Comparison of ENCODE assay signal across 1 cellular context in the genomic region with DNA sequence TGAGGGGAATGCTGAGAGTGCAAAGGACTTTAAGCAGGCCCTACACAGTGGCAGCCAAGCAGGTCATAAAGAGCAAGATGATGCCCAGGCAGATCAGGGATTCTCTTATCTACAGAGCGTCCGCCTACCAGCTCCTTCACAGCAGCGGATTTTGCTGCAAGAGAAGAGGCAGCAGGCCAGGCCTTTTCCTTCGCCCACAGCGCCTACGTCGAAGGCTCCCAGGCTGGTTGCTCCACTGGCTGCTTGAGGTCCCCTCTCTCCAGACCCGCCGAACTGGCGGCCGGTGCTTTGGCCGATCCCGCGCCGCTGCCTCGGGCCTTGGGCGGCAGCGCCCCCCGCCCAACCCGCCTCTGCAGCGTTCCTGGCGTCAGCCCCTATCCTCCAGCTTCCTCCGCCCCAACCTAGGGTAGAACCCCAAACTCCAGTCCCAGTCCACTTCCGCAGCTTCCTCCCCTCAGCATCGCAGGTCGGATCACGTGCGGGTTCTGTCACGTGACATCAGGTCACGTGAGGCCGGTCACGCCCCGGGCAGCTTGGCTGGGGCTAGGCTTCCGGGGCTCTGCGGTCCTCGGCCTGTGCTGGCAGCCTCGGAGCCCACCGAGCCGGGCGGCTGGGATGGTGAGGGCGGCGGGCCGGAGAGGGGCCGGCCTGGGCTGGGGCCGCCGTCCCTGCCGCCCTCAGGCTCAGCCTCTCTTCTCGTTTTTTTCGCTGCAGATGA.
A peak's percentile ranks its signal among the peaks of the same experiment; 100 is the strongest.
TF ChIP-seq lines count a peak whose summit lies in the region.
"Not testable (repeated sequence)": the region's sequence is repeated elsewhere in the genome, so short reads cannot be mapped to it uniquely, and the experiment has no call there.

A gene with protein sequence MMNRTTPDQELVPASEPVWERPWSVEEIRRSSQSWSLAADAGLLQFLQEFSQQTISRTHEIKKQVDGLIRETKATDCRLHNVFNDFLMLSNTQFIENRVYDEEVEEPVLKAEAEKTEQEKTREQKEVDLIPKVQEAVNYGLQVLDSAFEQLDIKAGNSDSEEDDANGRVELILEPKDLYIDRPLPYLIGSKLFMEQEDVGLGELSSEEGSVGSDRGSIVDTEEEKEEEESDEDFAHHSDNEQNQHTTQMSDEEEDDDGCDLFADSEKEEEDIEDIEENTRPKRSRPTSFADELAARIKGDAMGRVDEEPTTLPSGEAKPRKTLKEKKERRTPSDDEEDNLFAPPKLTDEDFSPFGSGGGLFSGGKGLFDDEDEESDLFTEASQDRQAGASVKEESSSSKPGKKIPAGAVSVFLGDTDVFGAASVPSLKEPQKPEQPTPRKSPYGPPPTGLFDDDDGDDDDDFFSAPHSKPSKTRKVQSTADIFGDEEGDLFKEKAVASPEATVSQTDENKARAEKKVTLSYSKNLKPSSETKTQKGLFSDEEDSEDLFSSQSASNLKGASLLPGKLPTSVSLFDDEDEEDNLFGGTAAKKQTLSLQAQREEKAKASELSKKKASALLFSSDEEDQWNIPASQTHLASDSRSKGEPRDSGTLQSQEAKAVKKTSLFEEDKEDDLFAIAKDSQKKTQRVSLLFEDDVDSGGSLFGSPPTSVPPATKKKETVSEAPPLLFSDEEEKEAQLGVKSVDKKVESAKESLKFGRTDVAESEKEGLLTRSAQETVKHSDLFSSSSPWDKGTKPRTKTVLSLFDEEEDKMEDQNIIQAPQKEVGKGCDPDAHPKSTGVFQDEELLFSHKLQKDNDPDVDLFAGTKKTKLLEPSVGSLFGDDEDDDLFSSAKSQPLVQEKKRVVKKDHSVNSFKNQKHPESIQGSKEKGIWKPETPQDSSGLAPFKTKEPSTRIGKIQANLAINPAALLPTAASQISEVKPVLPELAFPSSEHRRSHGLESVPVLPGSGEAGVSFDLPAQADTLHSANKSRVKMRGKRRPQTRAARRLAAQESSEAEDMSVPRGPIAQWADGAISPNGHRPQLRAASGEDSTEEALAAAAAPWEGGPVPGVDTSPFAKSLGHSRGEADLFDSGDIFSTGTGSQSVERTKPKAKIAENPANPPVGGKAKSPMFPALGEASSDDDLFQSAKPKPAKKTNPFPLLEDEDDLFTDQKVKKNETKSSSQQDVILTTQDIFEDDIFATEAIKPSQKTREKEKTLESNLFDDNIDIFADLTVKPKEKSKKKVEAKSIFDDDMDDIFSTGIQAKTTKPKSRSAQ (N-terminal part only) (plus strand): TSS at position 564 of the 718 bp plus-strand sequence. CDS start 52 bp downstream, at position 616.

TF ChIP-seq in HepG2, 621 proteins besides CTCF, POLR2A, EP300 and RAD21 (continued from another document and continues in another):
- TF ChIP-seq, protein P1, sequence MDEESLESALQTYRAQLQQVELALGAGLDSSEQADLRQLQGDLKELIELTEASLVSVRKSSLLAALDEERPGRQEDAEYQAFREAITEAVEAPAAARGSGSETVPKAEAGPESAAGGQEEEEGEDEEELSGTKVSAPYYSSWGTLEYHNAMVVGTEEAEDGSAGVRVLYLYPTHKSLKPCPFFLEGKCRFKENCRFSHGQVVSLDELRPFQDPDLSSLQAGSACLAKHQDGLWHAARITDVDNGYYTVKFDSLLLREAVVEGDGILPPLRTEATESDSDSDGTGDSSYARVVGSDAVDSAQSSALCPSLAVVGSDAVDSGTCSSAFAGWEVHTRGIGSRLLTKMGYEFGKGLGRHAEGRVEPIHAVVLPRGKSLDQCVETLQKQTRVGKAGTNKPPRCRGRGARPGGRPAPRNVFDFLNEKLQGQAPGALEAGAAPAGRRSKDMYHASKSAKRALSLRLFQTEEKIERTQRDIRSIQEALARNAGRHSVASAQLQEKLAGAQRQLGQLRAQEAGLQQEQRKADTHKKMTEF (CRISPR knock-in tag; IDR thresholded peaks at IDR 0.05) = peak; percentile 85
- TF ChIP-seq KLF11 (CRISPR knock-in tag; IDR thresholded peaks at IDR 0.05) (peak; percentile 83; the same call in 1 of the 2 replicates), HDAC2 (CRISPR knock-in tag; IDR thresholded peaks at IDR 0.05) (peak; percentile 98), ZNF264 (CRISPR knock-in tag; IDR thresholded peaks at IDR 0.05) (0 out of 2 replicates have a peak, but pooled peaks have one; percentile 37), ZNF891 (CRISPR knock-in tag; IDR thresholded peaks at IDR 0.05) (peak; percentile 51; the same call in 1 of the 2 replicates), ARID2 (CRISPR knock-in tag; IDR thresholded peaks at IDR 0.05; ENCODE audit: borderline replicate concordance) (0 out of 2 replicates have a peak, but pooled peaks have one; percentile 62), HBP1 (CRISPR knock-in tag; IDR thresholded peaks at IDR 0.05; ENCODE audit: low read depth) (0 out of 2 replicates have a peak, but pooled peaks have one; percentile 89), RFXAP (CRISPR knock-in tag; IDR thresholded peaks at IDR 0.05; ENCODE audit: borderline replicate concordance) (peak; percentile 64; the same call in 1 of the 2 replicates), PHF8 (CRISPR knock-in tag; IDR thresholded peaks at IDR 0.05) (peak; percentile 84), ZNF766 (CRISPR knock-in tag; IDR thresholded peaks at IDR 0.05; ENCODE audit: borderline replicate concordance) (peak; percentile 84; the same call in 1 of the 2 replicates), HDAC1 (CRISPR knock-in tag; IDR thresholded peaks at IDR 0.05) (peak; percentile 98), IRF2 (CRISPR knock-in tag; IDR thresholded peaks at IDR 0.05) (peak; percentile 92), ZNF629 (CRISPR knock-in tag; conservative IDR thresholded peaks at IDR 0.05) (0 out of 2 replicates have a peak, but pooled peaks have one; percentile 22), SALL1 (CRISPR knock-in tag; IDR thresholded peaks at IDR 0.05) (peak; percentile 79), MAX (IDR thresholded peaks at IDR 0.05) (peak; percentile 86), HNF4G (IDR thresholded peaks at IDR 0.05; ENCODE audit: borderline replicate concordance, low read depth, low read length) (peak; percentile 11; the same call in 1 of the 2 replicates), ZNF761 (CRISPR knock-in tag; conservative IDR thresholded peaks at IDR 0.05) (peak; percentile 76; the same call in 1 of the 2 replicates), ZNF362 (CRISPR knock-in tag; IDR thresholded peaks at IDR 0.05; ENCODE audit: borderline replicate concordance) (peak; percentile 41; the same call in 1 of the 2 replicates), SP4 (CRISPR knock-in tag; IDR thresholded peaks at IDR 0.05) (peak; percentile 53; the same call in 1 of the 2 replicates), SIN3A (IDR thresholded peaks at IDR 0.05; ENCODE audit: borderline replicate concordance, low read depth, low read length) (peak; percentile 84; the same call in 1 of the 2 replicates), ZNF776 (CRISPR knock-in tag; IDR thresholded peaks at IDR 0.05) (peak; percentile 84; the same call in 1 of the 2 replicates), ZSCAN21 (CRISPR knock-in tag; IDR thresholded peaks at IDR 0.05; ENCODE audit: borderline replicate concordance) (0 out of 2 replicates have a peak, but pooled peaks have one; percentile 61), ARNT2 (CRISPR knock-in tag; IDR thresholded peaks at IDR 0.05; ENCODE audit: low read depth) (peak; percentile 61; the same call in 1 of the 2 replicates), ETV6 (CRISPR knock-in tag; conservative IDR thresholded peaks at IDR 0.05) (peak; percentile 70; the same call in 1 of the 2 replicates), SOX5 (CRISPR knock-in tag; IDR thresholded peaks at IDR 0.05; ENCODE audit: borderline replicate concordance) (peak; percentile 72; the same call in 1 of the 2 replicates), NR2C2 (CRISPR knock-in tag; IDR thresholded peaks at IDR 0.05; ENCODE audit: borderline replicate concordance) (peak; percentile 79), YY1 (IDR thresholded peaks at IDR 0.05; ENCODE audit: insufficient read depth, insufficient replicate concordance, low read depth, low read length) (peak; percentile 32), ZSCAN12 (CRISPR knock-in tag; IDR thresholded peaks at IDR 0.05) (peak; percentile 89), ARHGAP35 (CRISPR knock-in tag; IDR thresholded peaks at IDR 0.05; ENCODE audit: borderline replicate concordance) (peak; percentile 92), NCOA2 (CRISPR knock-in tag; IDR thresholded peaks at IDR 0.05) (peak; percentile 60; the same call in 1 of the 2 replicates), GATAD2A (CRISPR knock-in tag; IDR thresholded peaks at IDR 0.05) (peak; percentile 60; the same call in 1 of the 2 replicates), ZNF275 (CRISPR knock-in tag; IDR thresholded peaks at IDR 0.05; ENCODE audit: borderline replicate concordance) (peak; percentile 44), POLR2AphosphoS5 (IDR thresholded peaks at IDR 0.05; ENCODE audit: low read depth, low read length) (peak; percentile 61), RXRA (CRISPR knock-in tag; IDR thresholded peaks at IDR 0.05) (peak; percentile 82), MYNN (CRISPR knock-in tag; IDR thresholded peaks at IDR 0.05; ENCODE audit: low read depth) (peak; percentile 61; the same call in 1 of the 2 replicates), HMG20B (CRISPR knock-in tag; conservative IDR thresholded peaks at IDR 0.05) (peak; percentile 61; the same call in 1 of the 2 replicates), ZNF317 (CRISPR knock-in tag; IDR thresholded peaks at IDR 0.05) (peak; percentile 43; the same call in 1 of the 2 replicates), KDM3A (CRISPR knock-in tag; IDR thresholded peaks at IDR 0.05; ENCODE audit: low read depth) (peak; percentile 79; the same call in 1 of the 2 replicates)
- TF ChIP-seq, protein P2, sequence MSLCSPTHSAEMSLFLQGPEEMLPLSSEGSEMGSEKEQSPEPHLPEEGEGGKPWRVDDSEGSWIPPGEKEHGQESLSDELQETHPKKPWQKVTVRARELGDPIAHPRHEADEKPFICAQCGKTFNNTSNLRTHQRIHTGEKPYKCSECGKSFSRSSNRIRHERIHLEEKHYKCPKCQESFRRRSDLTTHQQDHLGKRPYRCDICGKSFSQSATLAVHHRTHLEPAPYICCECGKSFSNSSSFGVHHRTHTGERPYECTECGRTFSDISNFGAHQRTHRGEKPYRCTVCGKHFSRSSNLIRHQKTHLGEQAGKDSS (CRISPR knock-in tag; IDR thresholded peaks at IDR 0.05; ENCODE audit: borderline replicate concordance, low read depth) = 0 out of 2 replicates have a peak, but pooled peaks have one; percentile 45
- TF ChIP-seq, protein P3, sequence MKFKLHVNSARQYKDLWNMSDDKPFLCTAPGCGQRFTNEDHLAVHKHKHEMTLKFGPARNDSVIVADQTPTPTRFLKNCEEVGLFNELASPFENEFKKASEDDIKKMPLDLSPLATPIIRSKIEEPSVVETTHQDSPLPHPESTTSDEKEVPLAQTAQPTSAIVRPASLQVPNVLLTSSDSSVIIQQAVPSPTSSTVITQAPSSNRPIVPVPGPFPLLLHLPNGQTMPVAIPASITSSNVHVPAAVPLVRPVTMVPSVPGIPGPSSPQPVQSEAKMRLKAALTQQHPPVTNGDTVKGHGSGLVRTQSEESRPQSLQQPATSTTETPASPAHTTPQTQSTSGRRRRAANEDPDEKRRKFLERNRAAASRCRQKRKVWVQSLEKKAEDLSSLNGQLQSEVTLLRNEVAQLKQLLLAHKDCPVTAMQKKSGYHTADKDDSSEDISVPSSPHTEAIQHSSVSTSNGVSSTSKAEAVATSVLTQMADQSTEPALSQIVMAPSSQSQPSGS (CRISPR knock-in tag; IDR thresholded peaks at IDR 0.05) = peak; percentile 76
- TF ChIP-seq, protein P4, sequence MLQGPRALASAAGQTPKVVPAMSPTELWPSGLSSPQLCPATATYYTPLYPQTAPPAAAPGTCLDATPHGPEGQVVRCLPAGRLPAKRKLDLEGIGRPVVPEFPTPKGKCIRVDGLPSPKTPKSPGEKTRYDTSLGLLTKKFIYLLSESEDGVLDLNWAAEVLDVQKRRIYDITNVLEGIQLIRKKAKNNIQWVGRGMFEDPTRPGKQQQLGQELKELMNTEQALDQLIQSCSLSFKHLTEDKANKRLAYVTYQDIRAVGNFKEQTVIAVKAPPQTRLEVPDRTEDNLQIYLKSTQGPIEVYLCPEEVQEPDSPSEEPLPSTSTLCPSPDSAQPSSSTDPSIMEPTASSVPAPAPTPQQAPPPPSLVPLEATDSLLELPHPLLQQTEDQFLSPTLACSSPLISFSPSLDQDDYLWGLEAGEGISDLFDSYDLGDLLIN (CRISPR knock-in tag; IDR thresholded peaks at IDR 0.05; ENCODE audit: borderline replicate concordance) = 0 out of 2 replicates have a peak, but pooled peaks have one; percentile 55
- not testable (repeated sequence) for TF ChIP-seq HNF4G (CRISPR knock-in tag; IDR thresholded peaks at IDR 0.05; ENCODE audit: borderline replicate concordance, low read depth)
- TF ChIP-seq, protein P5, sequence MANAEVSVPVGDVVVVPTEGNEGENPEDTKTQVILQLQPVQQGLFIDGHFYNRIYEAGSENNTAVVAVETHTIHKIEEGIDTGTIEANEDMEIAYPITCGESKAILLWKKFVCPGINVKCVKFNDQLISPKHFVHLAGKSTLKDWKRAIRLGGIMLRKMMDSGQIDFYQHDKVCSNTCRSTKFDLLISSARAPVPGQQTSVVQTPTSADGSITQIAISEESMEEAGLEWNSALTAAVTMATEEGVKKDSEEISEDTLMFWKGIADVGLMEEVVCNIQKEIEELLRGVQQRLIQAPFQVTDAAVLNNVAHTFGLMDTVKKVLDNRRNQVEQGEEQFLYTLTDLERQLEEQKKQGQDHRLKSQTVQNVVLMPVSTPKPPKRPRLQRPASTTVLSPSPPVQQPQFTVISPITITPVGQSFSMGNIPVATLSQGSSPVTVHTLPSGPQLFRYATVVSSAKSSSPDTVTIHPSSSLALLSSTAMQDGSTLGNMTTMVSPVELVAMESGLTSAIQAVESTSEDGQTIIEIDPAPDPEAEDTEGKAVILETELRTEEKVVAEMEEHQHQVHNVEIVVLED (CRISPR knock-in tag; IDR thresholded peaks at IDR 0.05; ENCODE audit: borderline replicate concordance) = peak; percentile 62; the same call in 1 of the 2 replicates
